Comparison of ENCODE assay signal across 1 cellular context in the genomic region with DNA sequence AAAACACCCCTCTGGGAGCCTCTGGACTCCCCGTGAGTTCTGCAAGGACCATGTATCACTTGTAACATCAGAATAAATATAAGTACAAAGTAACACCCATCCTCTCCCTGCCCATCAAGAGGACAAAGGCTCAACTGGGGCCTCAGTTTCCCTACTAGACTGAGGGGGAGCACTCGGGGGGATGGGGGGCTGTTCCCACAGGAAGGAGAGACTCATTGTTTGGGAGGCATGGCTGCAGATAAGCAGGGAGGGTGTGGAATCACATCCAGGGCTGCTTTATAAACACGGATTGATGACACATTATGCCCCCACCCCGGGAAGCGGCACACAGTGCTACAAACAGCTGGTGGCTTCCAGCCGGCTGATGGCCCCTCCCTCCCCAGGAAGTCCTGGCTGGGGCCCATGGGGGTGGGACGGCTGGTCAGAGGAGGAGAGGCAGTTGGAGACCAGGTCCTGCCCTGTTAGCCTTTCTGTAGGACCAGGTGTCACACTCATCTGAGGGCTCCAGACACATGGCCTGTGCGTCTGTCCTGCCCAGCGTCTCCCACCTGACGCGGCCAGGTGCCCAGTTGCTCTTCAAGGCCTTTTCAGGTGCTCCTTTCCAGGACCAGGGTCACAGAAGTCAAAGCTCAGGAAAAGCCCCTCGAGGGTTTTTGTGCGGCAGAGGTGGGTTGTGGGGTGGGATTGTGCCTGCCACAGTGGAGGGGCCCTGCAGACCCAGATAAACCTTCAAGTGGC.
TF ChIP-seq lines count a peak whose summit lies in the region.

No MANE protein-coding gene starts in this region.

TF ChIP-seq in A549, 52 proteins besides CTCF, POLR2A, EP300 and RAD21 (continued from another document):
- no peak for TF ChIP-seq E2F6 (IDR thresholded peaks at IDR 0.05; ENCODE audit: borderline replicate concordance, low read depth)
